1 cellular context compared by ENCODE assay signal in genomic region chr3:23804441-23805227, GRCh38.
TF ChIP-seq lines count a peak whose summit lies in the region.

No MANE protein-coding gene starts in this region.

TF ChIP-seq in HepG2, 621 proteins besides CTCF, POLR2A, EP300 and RAD21:
- TF ChIP-seq, protein P1, sequence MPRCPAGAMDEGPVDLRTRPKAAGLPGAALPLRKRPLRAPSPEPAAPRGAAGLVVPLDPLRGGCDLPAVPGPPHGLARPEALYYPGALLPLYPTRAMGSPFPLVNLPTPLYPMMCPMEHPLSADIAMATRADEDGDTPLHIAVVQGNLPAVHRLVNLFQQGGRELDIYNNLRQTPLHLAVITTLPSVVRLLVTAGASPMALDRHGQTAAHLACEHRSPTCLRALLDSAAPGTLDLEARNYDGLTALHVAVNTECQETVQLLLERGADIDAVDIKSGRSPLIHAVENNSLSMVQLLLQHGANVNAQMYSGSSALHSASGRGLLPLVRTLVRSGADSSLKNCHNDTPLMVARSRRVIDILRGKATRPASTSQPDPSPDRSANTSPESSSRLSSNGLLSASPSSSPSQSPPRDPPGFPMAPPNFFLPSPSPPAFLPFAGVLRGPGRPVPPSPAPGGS (CRISPR knock-in tag; IDR thresholded peaks at IDR 0.05): no peak
- TF ChIP-seq MAFK (conservative IDR thresholded peaks at IDR 0.05 in 1 of 2, IDR thresholded peaks at IDR 0.05 in 1 of 2; ENCODE audit: low read length in 2 of 2) (peak in 1 of 2 experiments; percentile 16; a peak in 1 of 4 replicates), REXO4 (CRISPR knock-in tag; IDR thresholded peaks at IDR 0.05; ENCODE audit: borderline replicate concordance) (no peak), ZSCAN21 (CRISPR knock-in tag; IDR thresholded peaks at IDR 0.05; ENCODE audit: borderline replicate concordance) (no peak), CBX2 (IDR thresholded peaks at IDR 0.05; ENCODE audit: low read depth, low read length) (peak; percentile 95), CBX2 (CRISPR knock-in tag; IDR thresholded peaks at IDR 0.05; ENCODE audit: low read depth) (no peak), ZNF674 (CRISPR knock-in tag; IDR thresholded peaks at IDR 0.05; ENCODE audit: low read depth) (no peak), ZFP90 (CRISPR knock-in tag; IDR thresholded peaks at IDR 0.05; ENCODE audit: borderline replicate concordance) (no peak), RFX1 (IDR thresholded peaks at IDR 0.05) (no peak), CBX5 (CRISPR knock-in tag; IDR thresholded peaks at IDR 0.05; ENCODE audit: borderline replicate concordance) (no peak)
- TF ChIP-seq, protein P2, sequence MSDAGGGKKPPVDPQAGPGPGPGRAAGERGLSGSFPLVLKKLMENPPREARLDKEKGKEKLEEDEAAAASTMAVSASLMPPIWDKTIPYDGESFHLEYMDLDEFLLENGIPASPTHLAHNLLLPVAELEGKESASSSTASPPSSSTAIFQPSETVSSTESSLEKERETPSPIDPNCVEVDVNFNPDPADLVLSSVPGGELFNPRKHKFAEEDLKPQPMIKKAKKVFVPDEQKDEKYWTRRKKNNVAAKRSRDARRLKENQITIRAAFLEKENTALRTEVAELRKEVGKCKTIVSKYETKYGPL (CRISPR knock-in tag; IDR thresholded peaks at IDR 0.05): no peak
- TF ChIP-seq, protein P3, sequence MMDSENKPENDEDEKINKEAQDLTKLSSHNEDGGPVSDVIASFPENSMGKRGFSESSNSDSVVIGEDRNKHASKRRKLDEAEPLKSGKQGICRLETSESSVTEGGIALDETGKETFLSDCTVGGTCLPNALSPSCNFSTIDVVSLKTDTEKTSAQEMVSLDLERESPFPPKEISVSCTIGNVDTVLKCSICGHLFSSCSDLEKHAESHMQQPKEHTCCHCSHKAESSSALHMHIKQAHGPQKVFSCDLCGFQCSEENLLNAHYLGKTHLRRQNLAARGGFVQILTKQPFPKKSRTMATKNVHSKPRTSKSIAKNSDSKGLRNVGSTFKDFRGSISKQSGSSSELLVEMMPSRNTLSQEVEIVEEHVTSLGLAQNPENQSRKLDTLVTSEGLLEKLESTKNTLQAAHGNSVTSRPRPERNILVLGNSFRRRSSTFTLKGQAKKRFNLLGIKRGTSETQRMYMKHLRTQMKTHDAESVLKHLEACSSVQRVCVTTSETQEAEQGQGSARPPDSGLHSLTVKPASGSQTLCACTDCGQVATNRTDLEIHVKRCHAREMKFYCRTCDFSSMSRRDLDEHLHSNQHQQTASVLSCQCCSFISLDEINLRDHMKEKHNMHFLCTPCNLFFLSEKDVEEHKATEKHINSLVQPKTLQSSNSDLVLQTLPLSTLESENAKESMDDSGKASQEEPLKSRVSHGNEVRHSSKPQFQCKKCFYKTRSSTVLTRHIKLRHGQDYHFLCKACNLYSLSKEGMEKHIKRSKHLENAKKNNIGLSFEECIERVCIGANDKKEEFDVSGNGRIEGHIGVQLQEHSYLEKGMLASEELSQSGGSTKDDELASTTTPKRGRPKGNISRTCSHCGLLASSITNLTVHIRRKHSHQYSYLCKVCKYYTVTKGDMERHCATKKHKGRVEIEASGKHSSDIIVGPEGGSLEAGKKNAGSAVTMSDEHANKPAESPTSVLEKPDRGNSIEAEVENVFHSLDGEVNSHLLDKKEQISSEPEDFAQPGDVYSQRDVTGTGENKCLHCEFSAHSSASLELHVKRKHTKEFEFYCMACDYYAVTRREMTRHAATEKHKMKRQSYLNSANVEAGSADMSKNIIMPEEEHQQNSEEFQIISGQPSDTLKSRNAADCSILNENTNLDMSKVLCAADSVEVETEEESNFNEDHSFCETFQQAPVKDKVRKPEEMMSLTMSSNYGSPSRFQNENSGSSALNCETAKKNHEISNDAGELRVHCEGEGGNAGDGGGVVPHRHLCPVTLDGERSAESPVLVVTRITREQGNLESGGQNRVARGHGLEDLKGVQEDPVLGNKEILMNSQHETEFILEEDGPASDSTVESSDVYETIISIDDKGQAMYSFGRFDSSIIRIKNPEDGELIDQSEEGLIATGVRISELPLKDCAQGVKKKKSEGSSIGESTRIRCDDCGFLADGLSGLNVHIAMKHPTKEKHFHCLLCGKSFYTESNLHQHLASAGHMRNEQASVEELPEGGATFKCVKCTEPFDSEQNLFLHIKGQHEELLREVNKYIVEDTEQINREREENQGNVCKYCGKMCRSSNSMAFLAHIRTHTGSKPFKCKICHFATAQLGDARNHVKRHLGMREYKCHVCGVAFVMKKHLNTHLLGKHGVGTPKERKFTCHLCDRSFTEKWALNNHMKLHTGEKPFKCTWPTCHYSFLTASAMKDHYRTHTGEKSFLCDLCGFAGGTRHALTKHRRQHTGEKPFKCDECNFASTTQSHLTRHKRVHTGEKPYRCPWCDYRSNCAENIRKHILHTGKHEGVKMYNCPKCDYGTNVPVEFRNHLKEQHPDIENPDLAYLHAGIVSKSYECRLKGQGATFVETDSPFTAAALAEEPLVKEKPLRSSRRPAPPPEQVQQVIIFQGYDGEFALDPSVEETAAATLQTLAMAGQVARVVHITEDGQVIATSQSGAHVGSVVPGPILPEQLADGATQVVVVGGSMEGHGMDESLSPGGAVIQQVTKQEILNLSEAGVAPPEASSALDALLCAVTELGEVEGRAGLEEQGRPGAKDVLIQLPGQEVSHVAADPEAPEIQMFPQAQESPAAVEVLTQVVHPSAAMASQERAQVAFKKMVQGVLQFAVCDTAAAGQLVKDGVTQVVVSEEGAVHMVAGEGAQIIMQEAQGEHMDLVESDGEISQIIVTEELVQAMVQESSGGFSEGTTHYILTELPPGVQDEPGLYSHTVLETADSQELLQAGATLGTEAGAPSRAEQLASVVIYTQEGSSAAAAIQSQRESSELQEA (CRISPR knock-in tag; IDR thresholded peaks at IDR 0.05; ENCODE audit: not compliant biosample characterization): no peak
TF ChIP-seq in HepG2: peak in this region for 2.
